In the genomic region with DNA sequence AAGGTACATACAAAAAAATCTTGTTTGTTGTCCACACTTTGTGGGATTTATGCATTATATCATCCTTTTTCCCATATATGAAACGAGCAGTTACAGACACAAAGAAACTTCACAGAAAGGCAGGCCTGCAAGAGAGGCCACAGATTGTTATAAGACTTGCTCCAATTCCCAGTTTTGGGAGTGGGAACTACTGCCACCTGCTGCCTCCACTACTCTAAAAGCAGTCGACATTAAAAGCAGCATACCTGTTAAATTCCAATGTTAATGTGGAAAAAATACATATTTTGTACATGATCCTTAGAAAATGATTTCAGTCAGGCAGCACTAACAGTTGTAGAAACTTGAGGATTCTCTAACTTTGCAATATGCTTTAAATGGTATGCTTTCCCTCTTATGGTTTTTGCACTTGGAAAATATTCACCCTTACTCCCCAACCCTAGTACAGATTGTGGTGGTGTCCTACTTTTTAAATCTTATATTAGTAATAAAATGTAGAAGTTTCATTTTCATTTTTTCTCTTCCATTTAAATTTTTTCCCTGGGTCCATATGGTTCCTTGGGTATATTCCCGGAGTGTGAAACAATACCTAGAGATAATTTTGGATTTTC, we compare ENCODE assay signal across 7 cellular contexts. TPM values are rescaled to one million over a fixed set of nuclear protein-coding genes. Genes with fewer than 3 reads are reported as not detected.
A peak's percentile ranks its signal among the peaks of the same experiment; 100 is the strongest.
DNase-seq lines count a peak whose midpoint lies in the region; ATAC-seq and TF ChIP-seq lines count a peak whose summit lies in the region.

No MANE protein-coding gene starts in this region.

- H3K27me3 ChIP-seq in heart right ventricle (no peaks in the 10 kb centered on the region), thoracic aorta (replicated peaks; ENCODE audit: insufficient read depth) (no peaks in the 10 kb centered on the region)

- H3K27ac ChIP-seq in heart right ventricle (no peak overlapping the region), thoracic aorta (no peak overlapping the region)

- 34 to 38% methylated on average over 3 of the region's 3 CpGs for WGBS in heart right ventricle, 2 donors

- peaks cover 0 to 25% (median 15%) of the 10 kb centered on the region in 9 donors for H3K4me1 ChIP-seq in heart right ventricle
- H3K4me1 ChIP-seq in thoracic aorta (ENCODE audit: control insufficient read depth in 1 of 2, low read depth in 2 of 2), result peaks cover 0 to 1% of the 10 kb centered on the region in 2 donors

- intact Hi-C loops in heart right ventricle (cut with DNase I), result loop anchor here in 8 of 10 donors (1.0 to 10.0 kb wide), 6 partner anchors 70 to 181 kb away; a partner anchor contains a TSS

- peak; percentile 71 for TF ChIP-seq CTCF in LNCaP clone FGC (IDR thresholded peaks at IDR 0.05; ENCODE audit: control insufficient read depth, extremely low read depth, insufficient read depth)
- peak; percentile 23 to 80 (median 66) for TF ChIP-seq CTCF in heart right ventricle (IDR thresholded peaks at IDR 0.05)
- peak; percentile 39 for TF ChIP-seq CTCF in thoracic aorta (IDR thresholded peaks at IDR 0.05)

- no peaks in the 10 kb centered on the region for H3K36me3 ChIP-seq in heart right ventricle
- no peaks in the 10 kb centered on the region for H3K36me3 ChIP-seq in thoracic aorta

- ATAC-seq in heart right ventricle (peak in 7 of 8 donors; percentile 55 to 79 (median 68)), thoracic aorta (ENCODE audit: insufficient number of reproducible peaks, low FRiP score, low read depth) (no peak), HG02678 (IDR thresholded peaks at IDR 0.05; ENCODE audit: unreplicated experiment) (no peak), HG03097 (IDR thresholded peaks at IDR 0.05; ENCODE audit: low FRiP score, unreplicated experiment) (no peak)

- H3K9me3 ChIP-seq in heart right ventricle, result no peaks in the 10 kb centered on the region
- H3K9me3 ChIP-seq in thoracic aorta, result no peaks in the 10 kb centered on the region

- H3K4me3 ChIP-seq in LNCaP clone FGC (ENCODE audit: low read depth, low read length) (no peak overlapping the region), heart right ventricle (no peak overlapping the region), thoracic aorta (no peak overlapping the region)

- DNase-seq in LNCaP clone FGC (ENCODE audit: low read depth) (no peak), SK-N-DZ (ENCODE audit: low spot score) (peak; percentile 57), heart right ventricle (peak; percentile 16 to 49), thoracic aorta (ENCODE audit: low spot score) (no peak)
- DNase-seq in activated CD8-positive, alpha-beta memory T cell treated with anti-CD3 and anti-CD28 coated beads, Interleukin-2, amount 50 U/mL, for 48 hours, result no peak

RNA-seq across cellular contexts. Expression of a gene that starts 37.9 kb away (rescaled TPM):
- 0.09 TPM in 1 of 2 replicates, not detected in the other for polyA plus RNA-seq in SK-N-DZ (2014; cell fraction: cytosol; rRNA removed)
- 0.21 and 0.27 TPM in 2 replicates for polyA plus RNA-seq in SK-N-DZ (2014; cell fraction: nucleus; rRNA removed)
- total RNA-seq in heart right ventricle, result 1 to 10 TPM in 1 of 10 donors, under 1 TPM in 8, not detected in 1; 0.11 to 1.4 (median 0.45) TPM
- polyA plus RNA-seq in heart right ventricle, result 1 to 10 TPM in 1 of 2 donors, under 1 TPM in 1; 0.43 to 3.0 TPM
- 1 to 10 TPM in 1 of 2 donors, under 1 TPM in 1; 0.85 to 2.0 TPM for total RNA-seq in thoracic aorta

Comparison
In these comparisons a context has a peak if more than half of its experiments do, and no peak if none do; other contexts are left out.
1. DNase-seq: peak in SK-N-DZ (single experiment) and heart right ventricle (2 of 2); none in LNCaP clone FGC (single experiment), thoracic aorta (single experiment) and activated CD8-positive, alpha-beta memory T cell treated with anti-CD3 and anti-CD28 coated beads, Interleukin-2, amount 50 U/mL, for 48 hours (single experiment).
2. ATAC-seq: peak in heart right ventricle (7 of 8); none in thoracic aorta (single experiment), HG02678 (single experiment) and HG03097 (single experiment).
3. Peak in every context shown above with its lines, with median percentiles within 50 percentile points of each other: CTCF ChIP-seq.